Comparison of ENCODE assay signal across 9 cellular contexts in the genomic region with DNA sequence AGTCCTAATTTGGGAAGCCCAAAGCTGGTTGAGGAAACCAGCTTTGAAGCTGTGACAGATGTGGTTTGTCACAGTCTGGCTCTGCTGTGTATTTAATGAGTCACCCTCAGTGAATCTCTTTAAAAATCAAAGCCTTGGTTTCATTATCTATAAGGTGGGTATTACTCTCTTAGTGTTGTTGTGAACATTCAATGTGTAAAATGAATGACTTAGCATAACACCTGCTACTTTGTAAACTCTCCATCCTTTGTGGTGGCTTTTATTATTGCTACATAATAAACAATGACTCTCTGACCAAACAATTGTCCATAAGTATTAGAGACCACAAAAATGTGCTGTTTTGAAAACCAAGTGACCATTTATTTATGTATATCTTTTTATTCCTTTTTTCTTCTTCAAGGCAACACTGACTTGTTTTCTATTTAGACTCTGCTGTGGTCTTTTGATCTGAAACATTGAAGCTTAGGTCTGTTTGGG. TPM values are rescaled to one million over a fixed set of nuclear protein-coding genes. Genes with fewer than 3 reads are reported as not detected.
A peak's percentile ranks its signal among the peaks of the same experiment; 100 is the strongest.
DNase-seq lines count a peak whose midpoint lies in the region; ATAC-seq and TF ChIP-seq lines count a peak whose summit lies in the region.
"Had no signal": no experiment of that assay in that cellular context is flagged by ENCODE, and none has a peak within 500 bp of the region (broad histone marks: within the 10 kb centered on the region; RNA-seq: fewer than 3 reads in every experiment).

No MANE protein-coding gene starts in this region.

- H3K4me3 Mint-ChIP-seq in CD8-positive, alpha-beta memory T cell: peak overlapping the region in 5 of 7 donors; percentile 9 to 70 (median 32)

- TF ChIP-seq CTCF in ovary (IDR thresholded peaks at IDR 0.05): no peak

- TF ChIP-seq EP300 in ovary (IDR thresholded peaks at IDR 0.05): no peak

- H3K36me3 ChIP-seq in CD8-positive, alpha-beta memory T cell (ENCODE audit: insufficient read depth, low read length): no peaks in the 10 kb centered on the region
- H3K36me3 ChIP-seq in ovary: no peaks in the 10 kb centered on the region

- H3K27ac Mint-ChIP-seq in CD8-positive, alpha-beta memory T cell: peak overlapping the region in 7 of 8 donors; percentile 18 to 87 (median 48)

- H3K27ac ChIP-seq in CD8-positive, alpha-beta memory T cell (ENCODE audit: low read depth, low read length): no peak overlapping the region
- no peak overlapping the region for H3K27ac ChIP-seq in ovary
- H3K27ac ChIP-seq: parathyroid adenoma had no signal

- peaks cover 2 to 5% (median 2%) of the 10 kb centered on the region in 3 donors for H3K36me3 Mint-ChIP-seq in CD8-positive, alpha-beta memory T cell

- peaks cover 0 to 4% of the 10 kb centered on the region in 2 donors for H3K27me3 Mint-ChIP-seq in CD8-positive, alpha-beta memory T cell

- POLR2A ChIA-PET in CD8-positive, alpha-beta memory T cell (lab: Charles Lee): no interaction called here

- no peak for TF ChIP-seq POLR2A in ovary (IDR thresholded peaks at IDR 0.05)

- H3K4me1 ChIP-seq in CD8-positive, alpha-beta memory T cell (ENCODE audit: insufficient read depth, low read length): peaks cover 62% of the 10 kb centered on the region
- no peaks in the 10 kb centered on the region for H3K4me1 ChIP-seq in ovary (ENCODE audit: insufficient read depth)

- H3K4me1 Mint-ChIP-seq in CD8-positive, alpha-beta memory T cell: peaks cover 68 to 72% (median 69%) of the 10 kb centered on the region in 3 donors

- H3K27me3 ChIP-seq in CD8-positive, alpha-beta memory T cell (ENCODE audit: insufficient read depth, low read length, poor library complexity, severe bottlenecking): no peaks in the 10 kb centered on the region
- H3K27me3 ChIP-seq in ovary: no peaks in the 10 kb centered on the region

- no peaks in the 10 kb centered on the region for H3K9me3 ChIP-seq in CD8-positive, alpha-beta memory T cell (ENCODE audit: low read length)
- no peaks in the 10 kb centered on the region for H3K9me3 ChIP-seq in ovary

- CTCF ChIA-PET in CD8-positive, alpha-beta memory T cell (lab: Charles Lee): no interaction called here

- H3K4me3 ChIP-seq in CD8-positive, alpha-beta memory T cell (ENCODE audit: low read length): no peak overlapping the region
- H3K4me3 ChIP-seq in ovary: no peak overlapping the region

- intact Hi-C loops in ovary (cut with DNase I): no loop called here

- peak in 2 of 5 donors; percentile 37 to 53 for DNase-seq in CD8-positive, alpha-beta memory T cell
- DNase-seq in NCI-H1694 treated with DMSO at 0.1 percent for 48 hours (lab: John Stamatoyannopoulos, UW): peak; percentile 17
- peak; percentile 26 for DNase-seq in fibroblast of peridontal ligament (ENCODE audit: extremely low read depth)
- no peak for DNase-seq in pons (ENCODE audit: low spot score)
- no peak for DNase-seq in foreskin melanocyte
- no peak for DNase-seq in ovary
- DNase-seq in activated CD4-positive, alpha-beta T cell treated with anti-CD3 and anti-CD28 coated beads for 1 hour: no peak

- ATAC-seq in GM21390 (IDR thresholded peaks at IDR 0.05; ENCODE audit: unreplicated experiment): peak; percentile 62

- peaks cover 0 to 2% (median 0%) of the 10 kb centered on the region in 5 donors for H3K9me3 Mint-ChIP-seq in CD8-positive, alpha-beta memory T cell

RNA-seq across cellular contexts. Expression of a gene that starts 24.6 kb away (rescaled TPM):
- 1 to 10 TPM; 8.5 to 9.9 TPM for total RNA-seq in CD8-positive, alpha-beta memory T cell
- 8.8 TPM for polyA plus RNA-seq in CD8-positive, alpha-beta memory T cell
- total RNA-seq in ovary: 10 to 100 TPM in 4 of 7 donors, 1 to 10 TPM in 3; 3.6 to 29.5 (median 10.0) TPM
- 1 to 10 TPM; 2.9 to 8.3 TPM for polyA plus RNA-seq in ovary

Comparison
In these comparisons a context has a peak if more than half of its experiments do, and no peak if none do; other contexts are left out.
1. DNase-seq: peak in NCI-H1694 treated with DMSO at 0.1 percent for 48 hours (single experiment) and fibroblast of peridontal ligament (single experiment); none in pons (single experiment), foreskin melanocyte (single experiment), ovary (0 of 5) and activated CD4-positive, alpha-beta T cell treated with anti-CD3 and anti-CD28 coated beads for 1 hour (single experiment).